1 cellular context compared by ENCODE assay signal in genomic region chr1:235642021-235642942, GRCh38.
TF ChIP-seq lines count a peak whose summit lies in the region.

No MANE protein-coding gene starts in this region.

TF ChIP-seq in HEK293, 187 proteins besides CTCF, POLR2A, EP300 and RAD21 (continued from another document and continues in another):
- TF ChIP-seq PATZ1 (tag by site-specific recombination; IDR thresholded peaks at IDR 0.05) = peak; percentile 47
- no peak for TF ChIP-seq FEZF1 (tag by site-specific recombination; IDR thresholded peaks at IDR 0.05)
- TF ChIP-seq ZBTB11 (tag by site-specific recombination; conservative IDR thresholded peaks at IDR 0.05; ENCODE audit: low read depth) = no peak
- no peak for TF ChIP-seq GLI4 (tag by site-specific recombination; IDR thresholded peaks at IDR 0.05)
- TF ChIP-seq YY1 (tag by site-specific recombination; IDR thresholded peaks at IDR 0.05) = no peak
- TF ChIP-seq ZNF239 (tag by site-specific recombination; IDR thresholded peaks at IDR 0.05) = no peak
- no peak for TF ChIP-seq ZBTB7A (tag by site-specific recombination; IDR thresholded peaks at IDR 0.05; ENCODE audit: low read depth)
- TF ChIP-seq ZFP37 (tag by site-specific recombination; IDR thresholded peaks at IDR 0.05) = no peak
- peak; percentile 52 for TF ChIP-seq KLF1 (tag by site-specific recombination; IDR thresholded peaks at IDR 0.05)
- TF ChIP-seq GFI1B (tag by site-specific recombination; IDR thresholded peaks at IDR 0.05) = no peak
- TF ChIP-seq GLIS1 (tag by site-specific recombination; IDR thresholded peaks at IDR 0.05) = no peak
- no peak for TF ChIP-seq ZNF394 (tag by site-specific recombination; IDR thresholded peaks at IDR 0.05; ENCODE audit: borderline replicate concordance)
- TF ChIP-seq ATF2 (tag by site-specific recombination; IDR thresholded peaks at IDR 0.05; ENCODE audit: low read depth) = no peak
- TF ChIP-seq RBAK (tag by site-specific recombination; IDR thresholded peaks at IDR 0.05) = no peak
- TF ChIP-seq, protein P1, sequence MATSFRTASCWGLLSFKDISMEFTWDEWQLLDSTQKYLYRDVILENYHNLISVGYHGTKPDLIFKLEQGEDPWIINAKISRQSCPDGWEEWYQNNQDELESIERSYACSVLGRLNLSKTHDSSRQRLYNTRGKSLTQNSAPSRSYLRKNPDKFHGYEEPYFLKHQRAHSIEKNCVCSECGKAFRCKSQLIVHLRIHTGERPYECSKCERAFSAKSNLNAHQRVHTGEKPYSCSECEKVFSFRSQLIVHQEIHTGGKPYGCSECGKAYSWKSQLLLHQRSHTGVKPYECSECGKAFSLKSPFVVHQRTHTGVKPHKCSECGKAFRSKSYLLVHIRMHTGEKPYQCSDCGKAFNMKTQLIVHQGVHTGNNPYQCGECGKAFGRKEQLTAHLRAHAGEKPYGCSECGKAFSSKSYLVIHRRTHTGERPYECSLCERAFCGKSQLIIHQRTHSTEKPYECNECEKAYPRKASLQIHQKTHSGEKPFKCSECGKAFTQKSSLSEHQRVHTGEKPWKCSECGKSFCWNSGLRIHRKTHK (tag by site-specific recombination; IDR thresholded peaks at IDR 0.05) = no peak
- TF ChIP-seq ZNF473 (tag by site-specific recombination; IDR thresholded peaks at IDR 0.05) = no peak
- no peak for TF ChIP-seq ZNF416 (tag by site-specific recombination; IDR thresholded peaks at IDR 0.05)
- TF ChIP-seq ZNF701 (tag by site-specific recombination; IDR thresholded peaks at IDR 0.05) = no peak
- no peak for TF ChIP-seq IKZF3 (tag by site-specific recombination; IDR thresholded peaks at IDR 0.05)
- TF ChIP-seq ZNF311 (tag by site-specific recombination; IDR thresholded peaks at IDR 0.05; ENCODE audit: borderline replicate concordance) = no peak
- 0 out of 2 replicates have a peak, but pooled peaks have one; percentile 25 for TF ChIP-seq SP7 (tag by site-specific recombination; IDR thresholded peaks at IDR 0.05)
- TF ChIP-seq, protein P2, sequence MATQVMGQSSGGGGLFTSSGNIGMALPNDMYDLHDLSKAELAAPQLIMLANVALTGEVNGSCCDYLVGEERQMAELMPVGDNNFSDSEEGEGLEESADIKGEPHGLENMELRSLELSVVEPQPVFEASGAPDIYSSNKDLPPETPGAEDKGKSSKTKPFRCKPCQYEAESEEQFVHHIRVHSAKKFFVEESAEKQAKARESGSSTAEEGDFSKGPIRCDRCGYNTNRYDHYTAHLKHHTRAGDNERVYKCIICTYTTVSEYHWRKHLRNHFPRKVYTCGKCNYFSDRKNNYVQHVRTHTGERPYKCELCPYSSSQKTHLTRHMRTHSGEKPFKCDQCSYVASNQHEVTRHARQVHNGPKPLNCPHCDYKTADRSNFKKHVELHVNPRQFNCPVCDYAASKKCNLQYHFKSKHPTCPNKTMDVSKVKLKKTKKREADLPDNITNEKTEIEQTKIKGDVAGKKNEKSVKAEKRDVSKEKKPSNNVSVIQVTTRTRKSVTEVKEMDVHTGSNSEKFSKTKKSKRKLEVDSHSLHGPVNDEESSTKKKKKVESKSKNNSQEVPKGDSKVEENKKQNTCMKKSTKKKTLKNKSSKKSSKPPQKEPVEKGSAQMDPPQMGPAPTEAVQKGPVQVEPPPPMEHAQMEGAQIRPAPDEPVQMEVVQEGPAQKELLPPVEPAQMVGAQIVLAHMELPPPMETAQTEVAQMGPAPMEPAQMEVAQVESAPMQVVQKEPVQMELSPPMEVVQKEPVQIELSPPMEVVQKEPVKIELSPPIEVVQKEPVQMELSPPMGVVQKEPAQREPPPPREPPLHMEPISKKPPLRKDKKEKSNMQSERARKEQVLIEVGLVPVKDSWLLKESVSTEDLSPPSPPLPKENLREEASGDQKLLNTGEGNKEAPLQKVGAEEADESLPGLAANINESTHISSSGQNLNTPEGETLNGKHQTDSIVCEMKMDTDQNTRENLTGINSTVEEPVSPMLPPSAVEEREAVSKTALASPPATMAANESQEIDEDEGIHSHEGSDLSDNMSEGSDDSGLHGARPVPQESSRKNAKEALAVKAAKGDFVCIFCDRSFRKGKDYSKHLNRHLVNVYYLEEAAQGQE (tag by site-specific recombination; IDR thresholded peaks at IDR 0.05) = no peak
- peak; percentile 55; the same call in 1 of the 2 replicates for TF ChIP-seq ZIC2 (tag by site-specific recombination; IDR thresholded peaks at IDR 0.05)
- no peak for TF ChIP-seq ZNF266 (tag by site-specific recombination; IDR thresholded peaks at IDR 0.05; ENCODE audit: low read depth)
- TF ChIP-seq ZNF335 (tag by site-specific recombination; conservative IDR thresholded peaks at IDR 0.05) = no peak
- no peak for TF ChIP-seq ZFP69B (tag by site-specific recombination; IDR thresholded peaks at IDR 0.05)
- TF ChIP-seq ZNF768 (tag by site-specific recombination; IDR thresholded peaks at IDR 0.05) = no peak
- TF ChIP-seq ZNF48 (tag by site-specific recombination; IDR thresholded peaks at IDR 0.05) = no peak
- TF ChIP-seq ZNF529 (tag by site-specific recombination; IDR thresholded peaks at IDR 0.05; ENCODE audit: insufficient replicate concordance) = no peak
- TF ChIP-seq ZNF624 (tag by site-specific recombination; IDR thresholded peaks at IDR 0.05) = no peak
- TF ChIP-seq MZF1 (tag by site-specific recombination; IDR thresholded peaks at IDR 0.05; ENCODE audit: borderline replicate concordance) = no peak
- no peak for TF ChIP-seq ZSCAN16 (tag by site-specific recombination; IDR thresholded peaks at IDR 0.05)
- no peak for TF ChIP-seq PRDM2 (tag by site-specific recombination; IDR thresholded peaks at IDR 0.05; ENCODE audit: borderline replicate concordance)
- TF ChIP-seq WT1 (tag by site-specific recombination; IDR thresholded peaks at IDR 0.05) = no peak
- no peak for TF ChIP-seq ZNF433 (tag by site-specific recombination; IDR thresholded peaks at IDR 0.05; ENCODE audit: low read depth)
- no peak for TF ChIP-seq ZNF521 (tag by site-specific recombination; IDR thresholded peaks at IDR 0.05)
- TF ChIP-seq ZNF140 (tag by site-specific recombination; IDR thresholded peaks at IDR 0.05) = no peak
- TF ChIP-seq SP2 (tag by site-specific recombination; IDR thresholded peaks at IDR 0.05) = peak; percentile 37; the same call in 1 of the 2 replicates
- TF ChIP-seq ZNF202 (tag by site-specific recombination; IDR thresholded peaks at IDR 0.05; ENCODE audit: borderline replicate concordance) = no peak; the same call in 1 of the 2 replicates
- no peak for TF ChIP-seq ZBTB49 (tag by site-specific recombination; IDR thresholded peaks at IDR 0.05; ENCODE audit: low read depth)
- TF ChIP-seq ZNF596 (tag by site-specific recombination; IDR thresholded peaks at IDR 0.05) = no peak
- no peak for TF ChIP-seq ZNF426 (tag by site-specific recombination; IDR thresholded peaks at IDR 0.05)
- no peak for TF ChIP-seq ZNF24 (tag by site-specific recombination; IDR thresholded peaks at IDR 0.05)
- 0 out of 2 replicates have a peak, but pooled peaks have one; percentile 31 for TF ChIP-seq ZNF600 (tag by site-specific recombination; IDR thresholded peaks at IDR 0.05)
- TF ChIP-seq ZNF548 (tag by site-specific recombination; IDR thresholded peaks at IDR 0.05) = no peak
